ENCODE assay signal across 24 cellular contexts in the genomic region with DNA sequence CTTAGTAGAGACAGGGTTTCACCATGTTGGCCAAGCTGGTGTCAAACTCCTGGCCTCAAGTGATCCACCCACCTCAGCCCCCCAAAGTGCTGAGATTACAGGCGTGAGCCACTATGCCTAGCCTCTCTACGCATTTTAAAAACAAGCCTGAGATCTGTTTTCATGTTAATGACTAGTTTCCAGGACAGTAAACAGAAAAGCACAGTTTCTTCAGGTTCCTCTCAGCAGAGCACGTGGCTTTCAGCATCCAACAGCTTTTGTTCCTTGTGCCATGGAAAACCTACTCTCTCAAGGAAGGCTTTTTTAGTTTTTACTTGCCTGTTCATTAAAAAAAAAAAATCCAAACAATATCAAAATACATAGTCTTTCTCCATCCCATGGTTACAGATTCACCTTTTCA.
"Had no signal": no experiment of that assay in that cellular context is flagged by ENCODE, and none has a peak within 500 bp of the region (broad histone marks: within the 10 kb centered on the region; RNA-seq: fewer than 3 reads in every experiment).

No MANE protein-coding gene starts in this region.

- H3K4me1 ChIP-seq: esophagus muscularis mucosa, gastrocnemius medialis, heart right ventricle, parathyroid adenoma, psoas muscle, right lobe of liver, suprapubic skin, thyroid gland had no signal

- H3K27ac ChIP-seq: epithelial cell of prostate, esophagus muscularis mucosa, gastrocnemius medialis, heart right ventricle, parathyroid adenoma, psoas muscle, right lobe of liver, suprapubic skin, thyroid gland had no signal

- DNase-seq: effector memory CD8-positive, alpha-beta T cell; gastrocnemius medialis; heart right ventricle; hypothalamus; kidney glomerular epithelial cell; mesendoderm; naive B cell; psoas muscle; retina; right lobe of liver; stimulated activated CD4-positive, alpha-beta T cell treated with anti-CD3 and anti-CD28 coated beads, Interleukin-4, amount 100 ng/mL, for 1 hour; stimulated activated CD8-positive, alpha-beta memory T cell treated with anti-CD3 and anti-CD28 coated beads, Interleukin-4, amount 100 ng/mL, for 48 hours; stimulated activated naive CD8-positive, alpha-beta T cell treated with anti-CD3 and anti-CD28 coated beads, Interleukin-15, Interleukin-2, amounts not matched to agents 100 U/mL and 50 U/mL, for 24 hours; thyroid gland had no signal

- H2AFZ ChIP-seq: parathyroid adenoma had no signal

- H3K9me3 Mint-ChIP-seq: dendritic cell treated with granulocyte-macrophage colony-stimulating factor and Interleukin-4, amounts not matched to agents 40 ng/mL and 50 ng/mL, for 4 days; effector memory CD8-positive, alpha-beta T cell; stimulated activated effector memory CD8-positive, alpha-beta T cell treated with anti-CD3 and anti-CD28 coated beads, Interleukin-12 subunit alpha, Interleukin-12 subunit beta, amount 100 ng/mL, for 72 hours had no signal

- H3K4me3 ChIP-seq: esophagus muscularis mucosa, gastrocnemius medialis, heart right ventricle, psoas muscle, right lobe of liver, suprapubic skin, thyroid gland had no signal

- H3K4me3 Mint-ChIP-seq: dendritic cell treated with granulocyte-macrophage colony-stimulating factor and Interleukin-4, amounts not matched to agents 40 ng/mL and 50 ng/mL, for 4 days; effector memory CD8-positive, alpha-beta T cell; naive B cell; nephron; stimulated activated effector memory CD8-positive, alpha-beta T cell treated with anti-CD3 and anti-CD28 coated beads, Interleukin-12 subunit alpha, Interleukin-12 subunit beta, amount 100 ng/mL, for 72 hours; type B pancreatic cell had no signal

- H3K4me1 Mint-ChIP-seq: naive B cell; nephron; stimulated activated effector memory CD8-positive, alpha-beta T cell treated with anti-CD3 and anti-CD28 coated beads, Interleukin-12 subunit alpha, Interleukin-12 subunit beta, amount 100 ng/mL, for 72 hours had no signal

- FAIRE-seq: islet of Langerhans, urothelium cell line had no signal

- H3K36me3 Mint-ChIP-seq: naive B cell; stimulated activated effector memory CD8-positive, alpha-beta T cell treated with anti-CD3 and anti-CD28 coated beads, Interleukin-12 subunit alpha, Interleukin-12 subunit beta, amount 100 ng/mL, for 72 hours; type B pancreatic cell had no signal

- H3K27me3 ChIP-seq: esophagus muscularis mucosa, right lobe of liver, thyroid gland had no signal

- H3K9ac ChIP-seq: parathyroid adenoma had no signal

- H3K79me2 ChIP-seq: parathyroid adenoma had no signal

- ATAC-seq: effector memory CD8-positive, alpha-beta T cell; gastrocnemius medialis; heart right ventricle; psoas muscle; right lobe of liver; stimulated activated effector memory CD8-positive, alpha-beta T cell treated with anti-CD3 and anti-CD28 coated beads, Interleukin-12 subunit alpha, Interleukin-12 subunit beta, amount 100 ng/mL, for 72 hours; stimulated activated naive CD8-positive, alpha-beta T cell treated with anti-CD3 and anti-CD28 coated beads, Interleukin-15, Interleukin-2, amounts not matched to agents 100 U/mL and 50 U/mL, for 24 hours had no signal

- H3K27ac Mint-ChIP-seq: dendritic cell treated with granulocyte-macrophage colony-stimulating factor and Interleukin-4, amounts not matched to agents 40 ng/mL and 50 ng/mL, for 4 days; effector memory CD8-positive, alpha-beta T cell; naive B cell; nephron; stimulated activated effector memory CD8-positive, alpha-beta T cell treated with anti-CD3 and anti-CD28 coated beads, Interleukin-12 subunit alpha, Interleukin-12 subunit beta, amount 100 ng/mL, for 72 hours; type B pancreatic cell had no signal

- H3K36me3 ChIP-seq: esophagus muscularis mucosa, gastrocnemius medialis, heart right ventricle, right lobe of liver, suprapubic skin, thyroid gland had no signal

- H3K9me3 ChIP-seq: esophagus muscularis mucosa, gastrocnemius medialis, heart right ventricle, psoas muscle, right lobe of liver, suprapubic skin, thyroid gland had no signal
